In the genomic region with DNA sequence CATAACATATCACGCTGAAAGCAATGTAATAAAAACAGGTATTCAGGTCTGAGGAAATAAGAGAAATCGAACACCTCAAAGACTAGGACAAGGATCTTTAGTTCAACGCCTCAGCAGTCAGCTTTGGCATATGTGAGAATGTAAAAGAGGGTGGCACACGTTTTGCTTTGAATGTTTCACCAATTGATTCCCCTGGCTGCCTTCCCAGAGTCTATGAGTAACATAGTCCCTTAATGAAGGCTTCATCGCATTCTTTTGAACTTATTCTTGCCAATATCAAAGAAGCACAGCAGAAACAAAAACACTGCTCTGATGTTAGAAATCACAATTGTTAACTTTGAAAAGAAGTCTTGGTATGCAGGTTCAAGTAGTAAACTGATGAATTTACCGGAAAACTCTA, we compare ENCODE assay signal across 12 cellular contexts.
DNase-seq lines count a peak whose midpoint lies in the region; ATAC-seq, FAIRE-seq and TF ChIP-seq lines count a peak whose summit lies in the region.
"Had no signal": no experiment of that assay in that cellular context is flagged by ENCODE, and none has a peak within 500 bp of the region (broad histone marks: within the 10 kb centered on the region; RNA-seq: fewer than 3 reads in every experiment).

No MANE protein-coding gene starts in this region.

- DNase-seq in AG08395 (ENCODE audit: low spot score) = peak; percentile 58
- DNase-seq in M059J (ENCODE audit: low read depth) = peak; percentile 74
- DNase-seq in bronchial epithelial cell (ENCODE audit: low read depth) = peak; percentile 86
- DNase-seq in mucosa of gallbladder (ENCODE audit: low spot score) = peak; percentile 54
- no peak for DNase-seq in activated T-cell treated with anti-CD3 and anti-CD28 coated beads, Interleukin-2, amount 50 U/mL, for 72 hours
- no peak for DNase-seq in COR-L47 (lab: John Stamatoyannopoulos, UW)
- DNase-seq: activated naive CD4-positive, alpha-beta T cell; uterus had no signal

- no peak for TF ChIP-seq CTCF in bronchial epithelial cell (IDR thresholded peaks at IDR 0.05; ENCODE audit: insufficient read depth, low read length, severe bottlenecking)

- H3K36me3 Mint-ChIP-seq in activated T-cell treated with anti-CD3 and anti-CD28 coated beads, Interleukin-2, amount 50 U/mL, for 72 hours (ENCODE audit: insufficient read depth in 2 of 2) = no peaks in the 10 kb centered on the region

- H3K27me3 ChIP-seq in bronchial epithelial cell (ENCODE audit: control insufficient read depth, insufficient read depth, low read length) = no peaks in the 10 kb centered on the region
- H3K27me3 ChIP-seq: BLaER1 treated with 17β-estradiol and CSF1 and Interleukin-3, amounts not matched to agents 10 nM and 100 nM; uterus had no signal

- no peaks in the 10 kb centered on the region for H3K4me1 Mint-ChIP-seq in activated T-cell treated with anti-CD3 and anti-CD28 coated beads, Interleukin-2, amount 50 U/mL, for 72 hours (ENCODE audit: low read depth)

- H3K27ac Mint-ChIP-seq in activated T-cell treated with anti-CD3 and anti-CD28 coated beads, Interleukin-2, amount 50 U/mL, for 72 hours = no peak overlapping the region

- H3K9me3 Mint-ChIP-seq in activated T-cell treated with anti-CD3 and anti-CD28 coated beads, Interleukin-2, amount 50 U/mL, for 72 hours = no peaks in the 10 kb centered on the region

- no peak for FAIRE-seq in bronchial epithelial cell (lab: Jason Lieb, UNC)

- ATAC-seq in HG03039 (IDR thresholded peaks at IDR 0.05; ENCODE audit: unreplicated experiment) (no peak), GM19397 (IDR thresholded peaks at IDR 0.05; ENCODE audit: unreplicated experiment) (no peak)
- ATAC-seq in activated T-cell treated with anti-CD3 and anti-CD28 coated beads, Interleukin-2, amount 50 U/mL, for 72 hours (replicated peaks in 1 of 2) = no peak

- H3K27me3 Mint-ChIP-seq in activated T-cell treated with anti-CD3 and anti-CD28 coated beads, Interleukin-2, amount 50 U/mL, for 72 hours (ENCODE audit: low read depth) = no peaks in the 10 kb centered on the region

- H3K36me3 ChIP-seq in bronchial epithelial cell (ENCODE audit: control insufficient read depth, insufficient read depth, low read length) = no peaks in the 10 kb centered on the region
- H3K36me3 ChIP-seq: BLaER1 treated with 17β-estradiol and CSF1 and Interleukin-3, amounts not matched to agents 10 nM and 100 nM; HAP-1; uterus had no signal

- no peak overlapping the region for H3K4me3 ChIP-seq in bronchial epithelial cell (ENCODE audit: low read depth, low read length)
- H3K4me3 ChIP-seq: BLaER1 treated with 17β-estradiol and CSF1 and Interleukin-3, amounts not matched to agents 10 nM and 100 nM; HAP-1; uterus had no signal

- H3K4me3 Mint-ChIP-seq in activated T-cell treated with anti-CD3 and anti-CD28 coated beads, Interleukin-2, amount 50 U/mL, for 72 hours = no peak overlapping the region

Comparison
In these comparisons a context has a peak if more than half of its experiments do, and no peak if none do; other contexts are left out.
1. DNase-seq: peak in AG08395 (single experiment), M059J (single experiment), bronchial epithelial cell (single experiment) and mucosa of gallbladder (single experiment); none in activated T-cell treated with anti-CD3 and anti-CD28 coated beads, Interleukin-2, amount 50 U/mL, for 72 hours (0 of 2) and COR-L47 (single experiment).